In the genomic region with DNA sequence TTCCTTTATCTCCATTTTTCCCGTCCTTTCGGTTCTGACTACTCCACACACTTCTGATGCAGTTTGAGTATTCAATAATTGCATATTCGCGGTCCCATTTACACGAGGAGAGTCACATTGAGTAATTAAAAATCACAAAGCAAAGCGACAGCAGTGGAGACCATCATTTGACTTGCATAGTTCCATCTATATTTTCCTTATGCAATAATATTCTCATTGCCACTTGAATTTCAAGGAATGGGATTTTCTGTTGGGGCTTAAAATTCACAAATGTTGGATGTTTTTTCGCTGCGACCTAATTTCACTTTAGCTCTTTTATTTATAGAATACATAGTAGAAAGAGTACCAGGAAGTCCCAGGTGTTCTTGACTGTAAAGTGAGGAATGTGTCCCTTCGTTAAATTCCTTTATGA, we compare ENCODE assay signal across 8 cellular contexts.
DNase-seq lines count a peak whose midpoint lies in the region; ATAC-seq and TF ChIP-seq lines count a peak whose summit lies in the region.

No MANE protein-coding gene starts in this region.

- H3K4me2 ChIP-seq in Karpas-422 (ENCODE audit: low read depth, low read length, poor library complexity, severe bottlenecking) = peak overlapping the region; percentile 80

- H3K9me2 ChIP-seq in Karpas-422 (replicated peaks; ENCODE audit: insufficient read depth, low read length) = no peaks in the 10 kb centered on the region

- no peaks in the 10 kb centered on the region for H3K9me3 Mint-ChIP-seq in nephron

- H4K20me1 ChIP-seq in Karpas-422 (ENCODE audit: insufficient read depth, low read depth, low read length) = no peaks in the 10 kb centered on the region

- H3K4me1 Mint-ChIP-seq in nephron = peaks cover 17% of the 10 kb centered on the region

- H3K79me2 ChIP-seq in Karpas-422 (ENCODE audit: low read length) = peaks cover 37% of the 10 kb centered on the region

- no peaks in the 10 kb centered on the region for H3K27me3 ChIP-seq in BJ (ENCODE audit: control insufficient read depth, insufficient read depth, low read length)
- H3K27me3 ChIP-seq in Karpas-422 (ENCODE audit: low read length) = no peaks in the 10 kb centered on the region

- peaks cover 41% of the 10 kb centered on the region for H3K4me1 ChIP-seq in Karpas-422 (ENCODE audit: low read length)

- peak overlapping the region; percentile 85 for H2AFZ ChIP-seq in Karpas-422 (ENCODE audit: low read length)

- peak overlapping the region; percentile 86 to 89 (median 87) for H3K4me3 Mint-ChIP-seq in nephron

- peak overlapping the region; percentile 72 for H3K9ac ChIP-seq in Karpas-422 (ENCODE audit: low read length)

- DNase-seq in BJ (ENCODE audit: low read depth) (no peak), Karpas-422 (no peak), coronary artery (ENCODE audit: low spot score) (no peak), A172 (ENCODE audit: low spot score) (no peak), DMS53 treated with DMSO at 0.1 percent for 48 hours (lab: John Stamatoyannopoulos, UW; ENCODE audit: unreplicated experiment) (no peak)

- H3K9me3 ChIP-seq in Karpas-422 (ENCODE audit: low read length) = no peaks in the 10 kb centered on the region

- POLR2A ChIA-PET in BJ (lab: Charles Lee) = no interaction called here

- H3K4me3 ChIP-seq in BJ (ENCODE audit: low read depth, low read length) (peak overlapping the region; percentile 47; the same call in 1 of the 2 replicates), Karpas-422 (ENCODE audit: low read length) (peak overlapping the region; percentile 66), coronary artery (peak overlapping the region; percentile 92)

- H3K36me3 Mint-ChIP-seq in nephron (ENCODE audit: low read depth) = peaks cover 4% of the 10 kb centered on the region

- H3K27ac Mint-ChIP-seq in nephron = peak overlapping the region; percentile 86 to 97 (median 92)

- H3K27ac ChIP-seq in Karpas-422 (ENCODE audit: low read length) = no peak overlapping the region
- peak overlapping the region; percentile 85 to 95 for H3K27ac ChIP-seq in coronary artery

- no peaks in the 10 kb centered on the region for H3K27me3 Mint-ChIP-seq in nephron (ENCODE audit: low read depth)

- CTCF ChIA-PET in BJ (lab: Yijun Ruan, JAX) = no interaction called here

- ATAC-seq in HG02885 (IDR thresholded peaks at IDR 0.05; ENCODE audit: poor library complexity, unreplicated experiment) (no peak), HG03135 (IDR thresholded peaks at IDR 0.05; ENCODE audit: unreplicated experiment) (no peak)

- no peaks in the 10 kb centered on the region for H3K36me3 ChIP-seq in BJ (ENCODE audit: control insufficient read depth, insufficient read depth, low read length)
- H3K36me3 ChIP-seq in Karpas-422 (ENCODE audit: insufficient read depth, low read length) = no peaks in the 10 kb centered on the region

- no peak for TF ChIP-seq CTCF in BJ (IDR thresholded peaks at IDR 0.05; ENCODE audit: insufficient read depth, low read depth, low read length)
- TF ChIP-seq CTCF in coronary artery (IDR thresholded peaks at IDR 0.05) = no peak
- no peak for TF ChIP-seq CTCF in nephron (IDR thresholded peaks at IDR 0.05; ENCODE audit: unreplicated experiment in 3 of 3)
